17 cellular contexts compared by ENCODE assay signal in genomic region chr5:64418013-64418412, GRCh38.
"Had no signal": no experiment of that assay in that cellular context is flagged by ENCODE, and none has a peak within 500 bp of the region (broad histone marks: within the 10 kb centered on the region; RNA-seq: fewer than 3 reads in every experiment).

No MANE protein-coding gene starts in this region.

- H3K27me3 ChIP-seq: colonic mucosa, esophagus muscularis mucosa, gastroesophageal sphincter, heart left ventricle, hepatocyte had no signal

- ATAC-seq: foreskin keratinocyte, gastroesophageal sphincter, heart left ventricle, left colon, left lobe of liver, mucosa of descending colon had no signal

- H3K9me3 ChIP-seq: colonic mucosa, esophagus muscularis mucosa, gastroesophageal sphincter, lower lobe of right lung had no signal

- H3K4me1 ChIP-seq: colonic mucosa, esophagus muscularis mucosa, foreskin keratinocyte, gastroesophageal sphincter, heart left ventricle, left ventricle myocardium inferior, lower lobe of right lung had no signal

- H3K27ac ChIP-seq: colonic mucosa, esophagus muscularis mucosa, foreskin keratinocyte, gastroesophageal sphincter, heart left ventricle, hepatocyte, left ventricle myocardium inferior, lower lobe of right lung had no signal

- H3K4me3 ChIP-seq: colonic mucosa, esophagus muscularis mucosa, gastroesophageal sphincter, heart left ventricle, hepatocyte, left ventricle myocardium inferior, lower lobe of right lung, mucosa of descending colon had no signal

- DNase-seq: colonic mucosa; cortex of kidney; effector memory CD4-positive, alpha-beta T cell; foreskin keratinocyte; heart left ventricle; hypothalamus; immature natural killer cell; left colon; left ventricle myocardium inferior; lower lobe of right lung; mesenchymal stem cell; mucosa of descending colon; naive B cell had no signal

- H3K36me3 ChIP-seq: colonic mucosa, esophagus muscularis mucosa, gastroesophageal sphincter, heart left ventricle, left ventricle myocardium inferior, lower lobe of right lung had no signal
